2 cellular contexts compared by ENCODE assay signal in genomic region chr2:161426788-161427412, GRCh38.
A peak's percentile ranks its signal among the peaks of the same experiment; 100 is the strongest.
TF ChIP-seq lines count a peak whose summit lies in the region.

No MANE protein-coding gene starts in this region.

TF ChIP-seq in HepG2, 621 proteins besides CTCF, POLR2A, EP300 and RAD21:
- TF ChIP-seq HNRNPH1 (optimal IDR thresholded peaks at IDR 0.05; ENCODE audit: low read depth, low read length), result no peak
- no peak for TF ChIP-seq ZNF350 (CRISPR knock-in tag; IDR thresholded peaks at IDR 0.05; ENCODE audit: borderline replicate concordance, low read depth)
- no peak for TF ChIP-seq RFX5 (IDR thresholded peaks at IDR 0.05; ENCODE audit: low read depth, low read length)
- TF ChIP-seq JDP2 (CRISPR knock-in tag; IDR thresholded peaks at IDR 0.05; ENCODE audit: borderline replicate concordance), result no peak
- no peak for TF ChIP-seq ZSCAN12 (CRISPR knock-in tag; IDR thresholded peaks at IDR 0.05)
- TF ChIP-seq ZNF879 (CRISPR knock-in tag; IDR thresholded peaks at IDR 0.05), result no peak
- TF ChIP-seq ATF3 (CRISPR knock-in tag; IDR thresholded peaks at IDR 0.05), result no peak
- no peak for TF ChIP-seq DMTF1 (CRISPR knock-in tag; IDR thresholded peaks at IDR 0.05)
- TF ChIP-seq CERS6 (CRISPR knock-in tag; IDR thresholded peaks at IDR 0.05), result no peak
- no peak for TF ChIP-seq ZNF7 (CRISPR knock-in tag; IDR thresholded peaks at IDR 0.05)
- no peak for TF ChIP-seq BRF2 (CRISPR knock-in tag; IDR thresholded peaks at IDR 0.05)
- no peak for TF ChIP-seq SMYD3 (CRISPR knock-in tag; IDR thresholded peaks at IDR 0.05)
- no peak for TF ChIP-seq ZNF143 (CRISPR knock-in tag; IDR thresholded peaks at IDR 0.05)
- no peak for TF ChIP-seq EEA1 (CRISPR knock-in tag; IDR thresholded peaks at IDR 0.05; ENCODE audit: borderline replicate concordance)
- TF ChIP-seq ZMYM3 (CRISPR knock-in tag; IDR thresholded peaks at IDR 0.05), result no peak
- no peak for TF ChIP-seq ZNF260 (CRISPR knock-in tag; IDR thresholded peaks at IDR 0.05; ENCODE audit: borderline replicate concordance, low read depth)
- no peak for TF ChIP-seq MAX (IDR thresholded peaks at IDR 0.05)
- no peak for TF ChIP-seq RBM39 (IDR thresholded peaks at IDR 0.05; ENCODE audit: low read depth, low read length, poor library complexity, severe bottlenecking)
- TF ChIP-seq ZNF547 (CRISPR knock-in tag; IDR thresholded peaks at IDR 0.05), result no peak
- TF ChIP-seq SCMH1 (CRISPR knock-in tag; IDR thresholded peaks at IDR 0.05; ENCODE audit: borderline replicate concordance), result no peak

TF ChIP-seq in GM12878, 131 proteins besides CTCF, POLR2A, EP300 and RAD21:
- TF ChIP-seq EZH2 (IDR thresholded peaks at IDR 0.05; ENCODE audit: borderline replicate concordance, control insufficient read depth, low read depth, low read length) (0 out of 2 replicates have a peak, but pooled peaks have one; percentile 70), SUZ12 (IDR thresholded peaks at IDR 0.05; ENCODE audit: unreplicated experiment) (peak; percentile 75), BHLHE40 (IDR thresholded peaks at IDR 0.05; ENCODE audit: borderline replicate concordance in 1 of 2, low read depth in 2 of 2, low read length in 1 of 2) (peak in 1 of 2 experiments; percentile 25; a peak in 1 of 4 replicates), BRCA1 (IDR thresholded peaks at IDR 0.05; ENCODE audit: low read depth, low read length) (no peak)
